Comparison of ENCODE assay signal across 16 cellular contexts in the genomic region with DNA sequence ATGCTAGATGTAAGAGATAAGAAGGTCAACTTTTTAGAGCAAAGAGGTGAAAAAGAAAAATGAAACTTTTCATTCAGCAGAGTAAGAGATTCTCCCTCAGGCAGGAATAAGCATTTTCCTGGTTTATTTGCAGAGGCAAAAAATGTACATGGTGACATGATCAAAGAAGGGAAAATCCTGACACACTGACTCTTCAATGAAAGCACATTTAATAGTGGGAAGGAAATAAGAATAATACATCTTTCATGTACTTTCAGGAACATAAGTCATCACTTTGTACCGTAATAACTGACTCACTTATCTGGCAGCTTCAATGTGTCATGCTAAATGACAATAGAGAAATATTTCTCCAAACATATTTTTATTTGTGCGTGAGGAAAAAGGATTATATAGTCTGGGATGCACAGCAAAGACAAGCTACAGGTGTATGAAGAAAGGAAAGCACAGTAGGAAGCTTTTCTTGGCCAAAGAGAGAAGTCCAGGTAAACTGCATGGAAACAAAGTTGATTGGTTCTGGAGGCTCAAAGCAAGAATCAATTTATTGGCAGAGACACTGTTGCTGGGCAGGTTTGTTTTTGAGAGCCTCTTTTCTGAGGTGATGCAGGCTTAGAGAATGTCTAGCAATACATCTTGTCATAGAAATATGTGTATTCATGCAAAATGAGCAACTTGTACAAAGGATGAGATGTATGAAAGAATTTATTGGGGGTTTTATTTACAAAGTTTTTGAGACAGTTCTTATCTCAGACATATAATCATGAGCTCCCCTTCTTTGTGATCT.
DNase-seq lines count a peak whose midpoint lies in the region; ATAC-seq, FAIRE-seq and TF ChIP-seq lines count a peak whose summit lies in the region.
"Had no signal": no experiment of that assay in that cellular context is flagged by ENCODE, and none has a peak within 500 bp of the region (broad histone marks: within the 10 kb centered on the region; RNA-seq: fewer than 3 reads in every experiment).

No MANE protein-coding gene starts in this region.

- 2 to 10% methylated on average over 2 of the region's 2 CpGs for WGBS in GM23248 (ENCODE audit: low coverage in 1 of 2, low lambda C conversion rate in 2 of 2, missing lambda C conversion rate in 2 of 2), 2 experiments

- CTCF ChIA-PET in PC-3 (lab: Charles Lee) = no interaction called here

- H3K9ac ChIP-seq in PC-3 (ENCODE audit: low read length) (no peak overlapping the region), GM23248 (no peak overlapping the region)

- H4K20me1 ChIP-seq in PC-3 (ENCODE audit: low read length) (no peaks in the 10 kb centered on the region), GM23248 (ENCODE audit: insufficient read depth) (no peaks in the 10 kb centered on the region)

- H2AFZ ChIP-seq in PC-3 (ENCODE audit: low read length) = no peak overlapping the region
- no peak overlapping the region for H2AFZ ChIP-seq in GM23248

- ATAC-seq in PC-3 (peak; percentile 94), Right ventricle myocardium inferior (no peak)
- ATAC-seq: effector memory CD8-positive, alpha-beta T cell; K562; mucosa of descending colon had no signal

- H3K9me2 ChIP-seq in PC-3 (replicated peaks; ENCODE audit: low read length) = no peaks in the 10 kb centered on the region
- no peaks in the 10 kb centered on the region for H3K9me2 ChIP-seq in GM23248 (ENCODE audit: insufficient read depth)

- H3K27ac ChIP-seq in PC-3 (ENCODE audit: low read length) (peak overlapping the region; percentile 46), GM23248 (no peak overlapping the region)

- no peaks in the 10 kb centered on the region for H3K36me3 ChIP-seq in PC-3 (ENCODE audit: low read depth, low read length)
- no peaks in the 10 kb centered on the region for H3K36me3 ChIP-seq in bronchial epithelial cell (ENCODE audit: control insufficient read depth, insufficient read depth, low read length)
- no peaks in the 10 kb centered on the region for H3K36me3 ChIP-seq in GM23248 (ENCODE audit: low read depth)

- POLR2A ChIA-PET in PC-3 (lab: Charles Lee; ENCODE audit: unreplicated experiment) = no interaction called here

- H3F3A ChIP-seq in PC-3 (ENCODE audit: low read length, unreplicated experiment) (no peaks in the 10 kb centered on the region), GM23248 (ENCODE audit: insufficient read depth) (no peaks in the 10 kb centered on the region)

- intact Hi-C loops in PC-3 (cut with micrococcal nuclease) = no loop called here
- intact Hi-C loops in Right ventricle myocardium inferior (cut with DNase I) = no loop called here

- H3K27me3 ChIP-seq in PC-3 (ENCODE audit: low read length) (no peaks in the 10 kb centered on the region), bronchial epithelial cell (ENCODE audit: control insufficient read depth, insufficient read depth, low read length) (no peaks in the 10 kb centered on the region), GM23248 (replicated peaks; ENCODE audit: insufficient read depth) (no peaks in the 10 kb centered on the region)

- H3K79me2 ChIP-seq in PC-3 (ENCODE audit: low read length) (no peaks in the 10 kb centered on the region), GM23248 (ENCODE audit: insufficient read depth) (no peaks in the 10 kb centered on the region)

- H3K9me3 ChIP-seq in PC-3 (ENCODE audit: low read length) (no peaks in the 10 kb centered on the region), GM23248 (ENCODE audit: low read depth) (no peaks in the 10 kb centered on the region)

- H3K4me2 ChIP-seq in PC-3 (ENCODE audit: low read length) (peak overlapping the region; percentile 50; the same call in 1 of the 2 replicates), GM23248 (ENCODE audit: unreplicated experiment) (no peak overlapping the region)

- peak; percentile 3 for DNase-seq in GM12865 (ENCODE audit: low read depth)
- DNase-seq in PC-3 = peak; percentile 77
- peak; percentile 63 for DNase-seq in bronchial epithelial cell (ENCODE audit: low read depth)
- DNase-seq in myocyte (ENCODE audit: low read depth) = peak; percentile 1
- no peak for DNase-seq in NCI-H2171 treated with DMSO at 0.1 percent for 48 hours (lab: John Stamatoyannopoulos, UW)
- DNase-seq in SKM-1 (lab: John Stamatoyannopoulos, UW; ENCODE audit: unreplicated experiment) = no peak
- DNase-seq in GM23248 = no peak
- no peak for DNase-seq in Right ventricle myocardium inferior (ENCODE audit: missing footprints)
- DNase-seq: activated CD4-positive, alpha-beta memory T cell treated with anti-CD3 and anti-CD28 coated beads for 36 hours; DND-41; effector memory CD8-positive, alpha-beta T cell; kidney; mucosa of descending colon; NCI-H1930; NCI-H82 had no signal

- no peak overlapping the region for H3K4me3 ChIP-seq in GM12865 (ENCODE audit: low read depth, low read length)
- no peak overlapping the region for H3K4me3 ChIP-seq in PC-3 (ENCODE audit: low read length)
- no peak overlapping the region for H3K4me3 ChIP-seq in bronchial epithelial cell (ENCODE audit: low read depth, low read length)
- no peak overlapping the region for H3K4me3 ChIP-seq in GM23248
- H3K4me3 ChIP-seq: K562, mucosa of descending colon had no signal

- H3K4me1 ChIP-seq in PC-3 (ENCODE audit: insufficient read depth, low read length) = peaks cover 6% of the 10 kb centered on the region; the same call in 1 of the 2 replicates
- H3K4me1 ChIP-seq in GM23248 (ENCODE audit: insufficient read depth) = no peaks in the 10 kb centered on the region

- TF ChIP-seq CTCF in GM12865 (IDR thresholded peaks at IDR 0.05; ENCODE audit: insufficient read depth, low read depth, low read length, missing control alignments) (no peak), PC-3 (conservative IDR thresholded peaks at IDR 0.05; ENCODE audit: low read depth, low read length) (no peak), bronchial epithelial cell (IDR thresholded peaks at IDR 0.05; ENCODE audit: insufficient read depth, low read length, severe bottlenecking) (no peak)

- no peak for FAIRE-seq in bronchial epithelial cell (lab: Jason Lieb, UNC)
- FAIRE-seq: K562 had no signal

- BruUV-seq in PC-3 (replicated peaks; lab: Mats Ljungman, UMichigan) = no TSS peak

- in situ Hi-C loops in GM23248 (cut with MboI) = no loop called here

Comparison
In these comparisons a context has a peak if more than half of its experiments do, and no peak if none do; other contexts are left out.
1. DNase-seq: peak in GM12865 (single experiment), PC-3 (single experiment), bronchial epithelial cell (single experiment) and myocyte (single experiment); none in NCI-H2171 treated with DMSO at 0.1 percent for 48 hours (single experiment), SKM-1 (single experiment), GM23248 (single experiment) and Right ventricle myocardium inferior (single experiment).